16 cellular contexts compared by ENCODE assay signal in the genomic region with DNA sequence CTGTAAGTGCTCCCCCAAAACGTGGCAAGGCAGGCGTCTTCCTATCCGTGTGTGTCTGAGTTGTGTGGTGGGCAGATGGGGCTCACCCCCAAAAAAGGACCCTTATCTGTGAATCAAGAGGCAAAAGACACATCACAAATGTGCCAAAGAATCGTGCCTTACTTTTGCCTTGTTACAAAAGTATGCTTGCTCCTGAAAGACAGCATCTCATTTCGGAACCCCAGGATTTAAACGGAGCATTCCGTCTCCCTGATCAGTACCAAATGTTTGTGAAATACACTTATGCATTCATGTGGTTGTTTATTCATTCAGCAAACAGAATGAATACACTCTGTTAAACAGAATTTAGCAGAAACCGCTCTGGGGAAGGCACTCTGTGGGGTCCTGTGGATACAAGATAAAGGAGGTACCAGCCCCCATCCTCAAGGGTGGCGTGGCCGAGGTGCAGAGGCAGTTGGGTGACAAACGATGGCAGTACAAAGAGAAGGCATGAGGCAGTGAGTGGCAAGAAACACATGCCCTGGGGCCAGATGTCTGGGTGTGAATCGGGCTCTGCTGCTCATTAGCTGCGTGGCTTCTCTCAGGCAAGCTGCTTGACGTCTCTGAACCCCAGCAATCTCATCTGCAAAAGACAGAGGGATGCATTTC. TPM values are rescaled to one million over a fixed set of nuclear protein-coding genes. Genes with fewer than 3 reads are reported as not detected.
A peak's percentile ranks its signal among the peaks of the same experiment; 100 is the strongest.
DNase-seq lines count a peak whose midpoint lies in the region; ATAC-seq and TF ChIP-seq lines count a peak whose summit lies in the region.
"Had no signal": no experiment of that assay in that cellular context is flagged by ENCODE, and none has a peak within 500 bp of the region (broad histone marks: within the 10 kb centered on the region; RNA-seq: fewer than 3 reads in every experiment).

No MANE protein-coding gene starts in this region.

- no TSS peak for BruUV-seq in IMR-90 (replicated peaks; lab: Mats Ljungman, UMichigan)

- H3K9ac ChIP-seq in IMR-90 (ENCODE audit: low read depth, low read length) (peak overlapping the region; percentile 94), mucosa of rectum (ENCODE audit: low read depth in 1 of 2, low read length in 2 of 2) (peak overlapping the region in 1 of 2 donors; percentile 61)

- POLR2A ChIA-PET in IMR-90 (lab: Charles Lee; ENCODE audit: unreplicated experiment): interaction anchor here (0.6 kb wide), 2 partner anchors 12 to 43 kb away, joined by 3 read pairs; no protein-coding TSS in a partner anchor

- in situ Hi-C loops in IMR-90 (cut with MboI; ENCODE audit: low sequenced_read_pairs): loop anchor here (25.0 kb wide), 2 partner anchors 342 to 417 kb away; partner anchors contain the start of gene KLHL36

- peak overlapping the region; percentile 81 for H3K4me2 ChIP-seq in IMR-90 (ENCODE audit: low read depth, low read length)

- peak overlapping the region; percentile 94 for H4K8ac ChIP-seq in IMR-90 (ENCODE audit: low read depth in 2 of 2, low read length in 2 of 2)

- peak overlapping the region; percentile 94 for H2BK5ac ChIP-seq in IMR-90 (ENCODE audit: low read depth, low read length, poor library complexity, severe bottlenecking)

- peaks cover 12% of the 10 kb centered on the region for H3K9me1 ChIP-seq in IMR-90 (ENCODE audit: insufficient read depth, low read length)

- H2BK120ac ChIP-seq in IMR-90 (ENCODE audit: low read depth, low read length): peak overlapping the region; percentile 88

- peak overlapping the region; percentile 96 for H2AK5ac ChIP-seq in IMR-90 (ENCODE audit: low read depth, low read length)

- no peaks in the 10 kb centered on the region for H4K20me1 ChIP-seq in IMR-90 (ENCODE audit: insufficient read depth, low read length)

- H4K91ac ChIP-seq in IMR-90 (ENCODE audit: insufficient read depth, low read depth, low read length): peak overlapping the region; percentile 90

- dilution Hi-C loops in IMR-90 (cut with HindIII; ENCODE audit: low sequenced_read_pairs, unreplicated experiment): no loop called here

- CTCF ChIA-PET in IMR-90 (lab: Yijun Ruan, JAX): no interaction called here

- peak overlapping the region; percentile 82; the same call in 2 of the 3 replicates for H2BK15ac ChIP-seq in IMR-90 (ENCODE audit: low read depth, low read length)

- DNase-seq in IMR-90 (peak; percentile 16), testis (no peak), NCI-H2081 (lab: John Stamatoyannopoulos, UW) (no peak), DMS153 (lab: John Stamatoyannopoulos, UW) (no peak)
- DNase-seq: NCI-H1105; NCI-H524; SHP77; stimulated activated naive CD8-positive, alpha-beta T cell treated with anti-CD3 and anti-CD28 coated beads, Interleukin-15, amount 100 ng/mL, for 72 hours had no signal

- ATAC-seq in IMR-90 (ENCODE audit: low read depth) (peak; percentile 46), GM18498 (IDR thresholded peaks at IDR 0.05; ENCODE audit: unreplicated experiment) (no peak)

- H4K5ac ChIP-seq in IMR-90 (ENCODE audit: low read depth, low read length): peak overlapping the region; percentile 97

- H3K18ac ChIP-seq in IMR-90 (ENCODE audit: low read depth, low read length): peak overlapping the region; percentile 96

- H3K4ac ChIP-seq in IMR-90 (ENCODE audit: low read depth, low read length): peak overlapping the region; percentile 85

- H3K4me1 ChIP-seq in IMR-90 (ENCODE audit: control insufficient read depth, insufficient read depth, low read length): peaks cover 48% of the 10 kb centered on the region
- peaks cover 9 to 12% of the 10 kb centered on the region in 2 donors for H3K4me1 ChIP-seq in mucosa of rectum (ENCODE audit: control insufficient read depth in 2 of 2, insufficient read depth in 2 of 2, low read length in 2 of 2)
- peaks cover 23% of the 10 kb centered on the region for H3K4me1 ChIP-seq in testis

- H3K9me3 ChIP-seq in IMR-90 (ENCODE audit: control insufficient read depth, insufficient read depth, low read length): no peaks in the 10 kb centered on the region
- no peaks in the 10 kb centered on the region for H3K9me3 ChIP-seq in mucosa of rectum (ENCODE audit: control insufficient read depth in 2 of 2, low read length in 2 of 2)
- H3K9me3 ChIP-seq in testis: no peaks in the 10 kb centered on the region

- H2AK9ac ChIP-seq in IMR-90 (replicated peaks; ENCODE audit: low read depth, low read length, poor library complexity): peak overlapping the region; percentile 57

- peak overlapping the region; percentile 85 for H2BK20ac ChIP-seq in IMR-90 (ENCODE audit: low read depth, low read length)

- peak overlapping the region; percentile 93 for H3K14ac ChIP-seq in IMR-90 (replicated peaks; ENCODE audit: low read depth, low read length)

- TF ChIP-seq RAD21 in IMR-90 (IDR thresholded peaks at IDR 0.05; ENCODE audit: low read length): no peak

- WGBS in IMR-90 (ENCODE audit: extremely low coverage in 2 of 2, insufficient read length in 1 of 2), 2 experiments: 26% methylated on average over 4 of the region's 14 CpGs; no CpG with 5 or more reads in 1 of the 2 experiments
- 41 to 43% methylated on average over 13 to 14 of the region's 14 CpGs for whole genome bisulfite sequencing in testis, 2 donors

- TF ChIP-seq POLR2A in IMR-90 (IDR thresholded peaks at IDR 0.05; ENCODE audit: low read depth, low read length) (no peak), testis (IDR thresholded peaks at IDR 0.05) (no peak)

- H3K27ac ChIP-seq in IMR-90 (ENCODE audit: insufficient read depth, low read length) (peak overlapping the region; percentile 98), cingulate gyrus (ENCODE audit: low read depth, low read length) (peak overlapping the region; percentile 4), mucosa of rectum (ENCODE audit: low read depth in 2 of 2, low read length in 2 of 2) (peak overlapping the region; percentile 43 to 54), testis (peak overlapping the region in 1 of 2 donors; percentile 32)

- H2AFZ ChIP-seq in IMR-90 (replicated peaks; ENCODE audit: low read length, poor library complexity): peak overlapping the region; percentile 80

- peaks cover 11 to 26% of the 10 kb centered on the region in 2 experiments for H3K79me1 ChIP-seq in IMR-90 (ENCODE audit: low read depth in 1 of 2, low read length in 2 of 2)

- H3K23ac ChIP-seq in IMR-90 (ENCODE audit: low read depth, low read length): peak overlapping the region; percentile 92

- no peaks in the 10 kb centered on the region for H3K27me3 ChIP-seq in IMR-90 (ENCODE audit: control insufficient read depth, insufficient read depth, low read length)
- H3K27me3 ChIP-seq in mucosa of rectum (ENCODE audit: control insufficient read depth in 2 of 2, insufficient read depth in 2 of 2, low read length in 2 of 2): peaks cover 0 to 3% of the 10 kb centered on the region in 2 donors
- H3K27me3 ChIP-seq in testis: no peaks in the 10 kb centered on the region

- H3K56ac ChIP-seq in IMR-90 (ENCODE audit: extremely low read depth, insufficient read depth, low read length): peak overlapping the region; percentile 82

- H3K4me3 ChIP-seq in IMR-90 (ENCODE audit: insufficient read depth, low read depth, low read length) (peak overlapping the region; percentile 54), mucosa of rectum (ENCODE audit: low read length in 2 of 2) (peak overlapping the region; percentile 39 to 47), testis (peak overlapping the region; percentile 6 to 31)

- no peak for TF ChIP-seq CTCF in IMR-90 (conservative IDR thresholded peaks at IDR 0.05; ENCODE audit: low read depth, low read length)
- no peak for TF ChIP-seq CTCF in testis (IDR thresholded peaks at IDR 0.05)

- H3K36me3 ChIP-seq in IMR-90 (ENCODE audit: control insufficient read depth, insufficient read depth, low read length) (peaks cover 9% of the 10 kb centered on the region), mucosa of rectum (ENCODE audit: control insufficient read depth in 2 of 2, insufficient read depth in 2 of 2, low read length in 2 of 2) (no peaks in the 10 kb centered on the region), testis (ENCODE audit: low read depth, missing control alignments) (no peaks in the 10 kb centered on the region)

- intact Hi-C loops in IMR-90 (cut with micrococcal nuclease) (loop anchor here (10.0 kb wide), 1 partner anchor 319 kb away; the partner anchor contains the start of gene COTL1), testis (cut with DNase I; ENCODE audit: low total_unique reads) (no loop called here)

TF ChIP-seq in IMR-90, 13 proteins besides CTCF, POLR2A, EP300 and RAD21:
- TF ChIP-seq CEBPB (IDR thresholded peaks at IDR 0.05; ENCODE audit: low read depth, low read length) (peak; percentile 16; the same call in 1 of the 2 replicates), CHD1 (IDR thresholded peaks at IDR 0.05; ENCODE audit: low read depth, low read length) (no peak)
TF ChIP-seq in IMR-90: peak in this region for 1.

RNA-seq across cellular contexts. Expression of gene WFDC1, which starts 0.6 kb away (rescaled TPM):
- total RNA-seq in IMR-90 (2012; rRNA removed) (4.7 and 5.0 TPM in 2 replicates), testis (10 to 100 TPM; 18.9 to 23.5 TPM)
- polyA plus RNA-seq in IMR-90 (2012; rRNA removed) (6.8 and 7.0 TPM in 2 replicates), testis (ENCODE audit: insufficient read depth, low read depth, low replicate concordance) (16.4 TPM)
- polyA plus RNA-seq in IMR-90 (2012; cell fraction: cytosol; rRNA removed): 3.9 and 5.8 TPM in 2 replicates
- 4.6 and 4.9 TPM in 2 replicates for polyA plus RNA-seq in IMR-90 (2012; cell fraction: nucleus; rRNA removed; ENCODE audit: low replicate concordance)
- total RNA-seq: dermis microvascular lymphatic vessel endothelial cell had no signal

RNA-seq across cellular contexts. Expression of gene KCNG4, which starts 55.5 kb away (rescaled TPM):
- not detected in 2 replicates for total RNA-seq in IMR-90 (2012; rRNA removed)
- polyA plus RNA-seq in IMR-90 (2012; rRNA removed): not detected in 2 replicates
- polyA plus RNA-seq in IMR-90 (2012; cell fraction: cytosol; rRNA removed): not detected in 2 replicates
- polyA plus RNA-seq in IMR-90 (2012; cell fraction: nucleus; rRNA removed; ENCODE audit: low replicate concordance): not detected in 2 replicates
- under 1 TPM; 0.06 to 0.08 TPM for total RNA-seq in testis
- not detected for polyA plus RNA-seq in testis (ENCODE audit: insufficient read depth, low read depth, low replicate concordance)
- total RNA-seq: dermis microvascular lymphatic vessel endothelial cell, H7, HT1080, posterior vena cava, WTC11 had no signal
